9 cellular contexts compared by ENCODE assay signal in the genomic region with DNA sequence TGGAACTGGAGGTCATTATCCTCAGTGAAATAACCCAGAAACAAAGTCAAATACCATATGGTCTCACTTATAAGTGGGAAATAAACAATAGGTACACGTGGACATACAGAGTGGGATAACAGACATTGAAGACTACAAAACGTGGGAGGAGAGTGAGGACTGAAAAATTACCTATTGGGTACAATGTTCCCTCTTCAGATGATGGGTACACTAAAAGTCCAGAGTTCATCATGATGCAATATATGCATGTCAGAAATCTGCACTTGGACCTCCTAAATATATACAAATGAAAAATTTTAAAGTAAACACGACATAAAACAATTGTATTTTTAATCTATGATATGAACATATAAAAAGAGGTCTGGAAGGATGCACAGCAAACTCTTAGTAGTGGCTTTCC.
"Had no signal": no experiment of that assay in that cellular context is flagged by ENCODE, and none has a peak within 500 bp of the region (broad histone marks: within the 10 kb centered on the region; RNA-seq: fewer than 3 reads in every experiment).

No MANE protein-coding gene starts in this region.

- DNase-seq: H7, HFFc6, IMR-90 had no signal

- H3K4me3 ChIP-seq: GM23338, HAP-1, K562 had no signal

- H3K4me1 Mint-ChIP-seq: GM23338 had no signal

- H3K36me3 ChIP-seq: HAP-1 had no signal

- FAIRE-seq: H1, K562 had no signal

- H3K27ac Mint-ChIP-seq: GM23338, HFFc6 had no signal

- H3K27ac ChIP-seq: HL-60 had no signal

- H2AFZ ChIP-seq: GM23338 had no signal

- H3K4me2 ChIP-seq: GM23338 had no signal

- H3K4me3 Mint-ChIP-seq: GM23338, HFFc6 had no signal

- H3K9me3 ChIP-seq: HAP-1 had no signal

- H3K4me1 ChIP-seq: HAP-1 had no signal

- ATAC-seq: GM23338, HCT116, K562 had no signal
